Comparison of ENCODE assay signal across 16 cellular contexts in genomic region chr2:146246017-146246733, GRCh38.
A peak's percentile ranks its signal among the peaks of the same experiment; 100 is the strongest.
DNase-seq lines count a peak whose midpoint lies in the region; ATAC-seq and TF ChIP-seq lines count a peak whose summit lies in the region.
"Had no signal": no experiment of that assay in that cellular context is flagged by ENCODE, and none has a peak within 500 bp of the region (broad histone marks: within the 10 kb centered on the region; RNA-seq: fewer than 3 reads in every experiment).

No MANE protein-coding gene starts in this region.

- no peak overlapping the region for H2BK5ac ChIP-seq in H9 (ENCODE audit: insufficient read length, low read length)

- peak; percentile 79 for ATAC-seq in PC-3
- ATAC-seq in left cardiac atrium, result no peak

- no peak overlapping the region for H2BK12ac ChIP-seq in H9 (ENCODE audit: insufficient read length, low read depth, low read length)

- no peak overlapping the region for H3K14ac ChIP-seq in H9 (ENCODE audit: insufficient read depth, low read length)

- H2AK5ac ChIP-seq in H9 (ENCODE audit: insufficient read length, low read length), result no peak overlapping the region

- H3K56ac ChIP-seq in H9 (ENCODE audit: insufficient read length, low read depth, low read length), result no peak overlapping the region

- no peak overlapping the region for H3K23ac ChIP-seq in H9 (ENCODE audit: insufficient read length, low read depth, low read length)

- H3K9me3 ChIP-seq in H9 (ENCODE audit: control insufficient read depth, low read depth, low read length) (no peaks in the 10 kb centered on the region), PC-3 (ENCODE audit: low read length) (no peaks in the 10 kb centered on the region), ascending aorta (no peaks in the 10 kb centered on the region)
- H3K9me3 ChIP-seq: colonic mucosa had no signal

- no peak overlapping the region for H3T11ph ChIP-seq in H9 (ENCODE audit: low read length)

- CTCF ChIA-PET in PC-3 (lab: Charles Lee), result no interaction called here

- H3K27ac Mint-ChIP-seq in H9, result peak overlapping the region in 2 of 3 experiments; percentile 13 to 17; a peak in 2 of 7 replicates
- H3K27ac Mint-ChIP-seq: activated naive CD4-positive, alpha-beta T cell treated with anti-CD3 and anti-CD28 coated beads for 36 hours; type B pancreatic cell had no signal

- intact Hi-C loops in PC-3 (cut with micrococcal nuclease), result no loop called here
- intact Hi-C loops in left cardiac atrium (cut with DNase I), result no loop called here
- intact Hi-C loops in ascending aorta (cut with DNase I), result no loop called here

- no peaks in the 10 kb centered on the region for H3K36me3 Mint-ChIP-seq in H9 (ENCODE audit: insufficient read depth in 1 of 3, low read depth in 3 of 3)
- H3K36me3 Mint-ChIP-seq: type B pancreatic cell had no signal

- H2AFZ ChIP-seq in H9 (ENCODE audit: low read length) (no peak overlapping the region), PC-3 (ENCODE audit: low read length) (0 out of 2 replicates have a peak overlapping the region, but pooled peaks have one; percentile 2)

- no peaks in the 10 kb centered on the region for H4K20me1 ChIP-seq in H9 (ENCODE audit: control insufficient read depth, insufficient read depth, insufficient read length)
- H4K20me1 ChIP-seq in PC-3 (ENCODE audit: low read length), result no peaks in the 10 kb centered on the region

- no peak overlapping the region for H4K8ac ChIP-seq in H9 (replicated peaks; ENCODE audit: insufficient read length, low read depth, low read length)

- no peaks in the 10 kb centered on the region for H3K79me1 ChIP-seq in H9 (ENCODE audit: insufficient read depth, low read depth, low read length, poor library complexity, severe bottlenecking)

- peaks cover 10 to 15% of the 10 kb centered on the region in 2 experiments for H3K4me1 Mint-ChIP-seq in H9

- H3K9ac ChIP-seq in H9 (ENCODE audit: extremely low read depth, insufficient read length, low read length), result no peak overlapping the region
- H3K9ac ChIP-seq in PC-3 (ENCODE audit: low read length), result no peak overlapping the region

- H2BK120ac ChIP-seq in H9 (ENCODE audit: low read depth, low read length, poor library complexity, severe bottlenecking), result no peak overlapping the region

- no peak overlapping the region for H4K5ac ChIP-seq in H9 (ENCODE audit: insufficient read length, low read depth, low read length)

- no peak overlapping the region for H3K4ac ChIP-seq in H9 (ENCODE audit: low read depth, low read length)

- no peaks in the 10 kb centered on the region for H3F3A ChIP-seq in PC-3 (ENCODE audit: low read length, unreplicated experiment)

- H3K9me3 Mint-ChIP-seq in H9, result no peaks in the 10 kb centered on the region
- H3K9me3 Mint-ChIP-seq: activated naive CD4-positive, alpha-beta T cell treated with anti-CD3 and anti-CD28 coated beads for 36 hours; nephron; type B pancreatic cell had no signal

- no peak overlapping the region for H3K4me3 ChIP-seq in PC-3 (ENCODE audit: low read length)
- H3K4me3 ChIP-seq in fibroblast of mammary gland (ENCODE audit: control insufficient read depth, low read depth, low read length), result no peak overlapping the region
- no peak overlapping the region for H3K4me3 ChIP-seq in ascending aorta
- H3K4me3 ChIP-seq: colonic mucosa had no signal

- no peak overlapping the region for H2BK20ac ChIP-seq in H9 (ENCODE audit: low read depth, low read length, poor library complexity, severe bottlenecking)

- H3K4me3 Mint-ChIP-seq in H9, result no peak overlapping the region
- H3K4me3 Mint-ChIP-seq: activated naive CD4-positive, alpha-beta T cell treated with anti-CD3 and anti-CD28 coated beads for 36 hours; nephron; type B pancreatic cell had no signal

- no peak overlapping the region for H3K18ac ChIP-seq in H9 (ENCODE audit: insufficient read length, low read depth, low read length)

- H2BK15ac ChIP-seq in H9 (ENCODE audit: low read depth, low read length), result no peak overlapping the region

- no peaks in the 10 kb centered on the region for H3K36me3 ChIP-seq in PC-3 (ENCODE audit: low read depth, low read length)
- no peaks in the 10 kb centered on the region for H3K36me3 ChIP-seq in ascending aorta
- H3K36me3 ChIP-seq: colonic mucosa had no signal

- BruUV-seq in PC-3 (replicated peaks; lab: Mats Ljungman, UMichigan), result no TSS peak

- DNase-seq in AG08395 (ENCODE audit: low spot score) (peak; percentile 8), H9 (no peak), PC-3 (peak; percentile 45), fibroblast of mammary gland (ENCODE audit: low read depth) (peak; percentile 55), left cardiac atrium (no peak), occipital lobe (lab: John Stamatoyannopoulos, UW) (no peak), ascending aorta (ENCODE audit: low spot score in 2 of 2) (no peak)
- DNase-seq in activated CD8-positive, alpha-beta memory T cell treated with anti-CD3 and anti-CD28 coated beads for 24 hours, result no peak
- DNase-seq: ACHN; activated naive CD4-positive, alpha-beta T cell treated with anti-CD3 and anti-CD28 coated beads for 36 hours; colonic mucosa; NCI-H1436; Right ventricle myocardium superior; stimulated activated CD4-positive, alpha-beta T cell treated with anti-CD3 and anti-CD28 coated beads, Interleukin-12 subunit alpha, Interleukin-12 subunit beta, amount 100 ng/mL, for 4 hours had no signal

- H3K27me3 ChIP-seq in H9 (ENCODE audit: insufficient read depth, low read length) (no peaks in the 10 kb centered on the region), PC-3 (ENCODE audit: low read length) (no peaks in the 10 kb centered on the region), ascending aorta (no peaks in the 10 kb centered on the region)
- H3K27me3 ChIP-seq: colonic mucosa had no signal

- H3K27ac ChIP-seq in H9 (ENCODE audit: insufficient read length, low read depth, low read length) (no peak overlapping the region), PC-3 (ENCODE audit: low read length) (no peak overlapping the region), ascending aorta (no peak overlapping the region)
- H3K27ac ChIP-seq: colonic mucosa had no signal

- TF ChIP-seq CTCF in H9 (conservative IDR thresholded peaks at IDR 0.05), result no peak
- no peak for TF ChIP-seq CTCF in PC-3 (conservative IDR thresholded peaks at IDR 0.05; ENCODE audit: low read depth, low read length)
- no peak for TF ChIP-seq CTCF in fibroblast of mammary gland (conservative IDR thresholded peaks at IDR 0.05; ENCODE audit: control insufficient read depth, insufficient read depth, low read depth, low read length)
- TF ChIP-seq CTCF in ascending aorta (IDR thresholded peaks at IDR 0.05), result no peak

- H3K4me2 ChIP-seq in H9 (ENCODE audit: insufficient read depth, insufficient read length, low read length), result no peak overlapping the region
- no peak overlapping the region for H3K4me2 ChIP-seq in PC-3 (ENCODE audit: low read length)

- POLR2A ChIA-PET in PC-3 (lab: Charles Lee; ENCODE audit: unreplicated experiment), result no interaction called here

- 0 out of 2 replicates have a peak, but pooled peaks cover 1% of the 10 kb centered on the region for H3K79me2 ChIP-seq in H9 (ENCODE audit: insufficient read depth, low read length)
- no peaks in the 10 kb centered on the region for H3K79me2 ChIP-seq in PC-3 (ENCODE audit: low read length)

- WGBS in H9 (ENCODE audit: extremely low coverage, insufficient read length, low lambda C conversion rate), result no CpG with 5 or more reads among the region's 3 CpGs

- H3K23me2 ChIP-seq in H9 (ENCODE audit: insufficient read length, low read depth, low read length, poor library complexity, severe bottlenecking), result no peaks in the 10 kb centered on the region

- H3K9me2 ChIP-seq in PC-3 (replicated peaks; ENCODE audit: low read length), result no peaks in the 10 kb centered on the region

- no peaks in the 10 kb centered on the region for H3K27me3 Mint-ChIP-seq in H9 (ENCODE audit: low read depth)
- H3K27me3 Mint-ChIP-seq: type B pancreatic cell had no signal

- no peak overlapping the region for H4K91ac ChIP-seq in H9 (ENCODE audit: insufficient read length, low read depth, low read length)

- H3K4me1 ChIP-seq in H9 (ENCODE audit: insufficient read depth, low read length) (peaks cover 4% of the 10 kb centered on the region; the same call in 1 of the 2 replicates), PC-3 (ENCODE audit: insufficient read depth, low read length) (peaks cover 10% of the 10 kb centered on the region), ascending aorta (no peaks in the 10 kb centered on the region)
- H3K4me1 ChIP-seq: colonic mucosa had no signal

Comparison
In these comparisons a context has a peak if more than half of its experiments do, and no peak if none do; other contexts are left out.
1. DNase-seq: peak in AG08395 (single experiment), PC-3 (single experiment) and fibroblast of mammary gland (single experiment); none in H9 (single experiment), left cardiac atrium (single experiment), occipital lobe (single experiment), activated CD8-positive, alpha-beta memory T cell treated with anti-CD3 and anti-CD28 coated beads for 24 hours (single experiment) and ascending aorta (0 of 2).